In the genomic region with DNA sequence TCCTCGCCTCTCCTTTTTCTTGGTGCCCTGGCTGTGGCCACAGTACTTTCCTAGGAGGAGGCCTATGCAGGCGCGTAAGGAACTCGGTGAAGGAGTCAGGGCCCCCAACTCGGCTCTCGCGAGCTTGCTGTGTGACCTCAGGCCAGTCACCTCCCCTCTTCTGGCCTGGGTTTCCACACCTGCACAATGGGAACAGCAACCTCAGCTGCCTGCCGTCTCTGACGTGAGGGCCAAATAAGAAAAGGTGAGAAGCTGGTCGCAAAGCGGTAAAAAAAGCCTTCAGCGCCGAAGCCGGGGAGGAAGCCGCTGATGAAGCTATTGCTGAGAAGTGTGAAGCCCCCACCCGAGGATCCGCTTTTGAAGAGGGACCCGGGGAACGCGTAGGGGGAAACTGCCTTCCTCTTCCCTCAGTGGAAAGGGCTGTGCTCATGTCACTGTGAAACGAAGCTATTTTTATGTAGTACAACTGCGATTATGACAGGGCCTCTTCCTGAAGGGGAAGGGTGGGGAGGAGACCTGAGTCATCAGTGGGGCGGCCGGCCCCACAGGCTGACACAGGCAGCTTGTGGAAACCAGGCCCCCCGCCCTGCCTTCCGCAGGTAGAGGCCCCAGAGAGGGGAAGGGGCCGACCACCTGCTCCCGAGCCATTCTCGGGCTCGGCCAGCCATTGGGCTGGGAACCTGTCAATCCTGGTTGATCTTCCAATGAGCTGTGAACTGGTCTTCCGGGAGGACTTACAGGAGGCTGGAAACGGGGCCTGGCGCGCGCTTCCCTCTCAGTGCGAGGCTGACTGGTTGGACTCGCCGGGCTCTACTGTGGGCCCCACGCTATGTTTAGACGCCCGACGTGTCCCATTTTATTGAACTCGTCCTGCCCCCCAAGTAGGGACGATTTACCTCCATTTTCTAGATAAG, we compare ENCODE assay signal across 8 cellular contexts. TPM values are rescaled to one million over a fixed set of nuclear protein-coding genes. Genes with fewer than 3 reads are reported as not detected.
DNase-seq lines count a peak whose midpoint lies in the region; TF ChIP-seq lines count a peak whose summit lies in the region.

No MANE protein-coding gene starts in this region.

- intact Hi-C loops in colonic mucosa (cut with DNase I) = no loop called here

- DNase-seq in G401 (ENCODE audit: low spot score) = peak; percentile 77
- DNase-seq in GOT3 (lab: John Stamatoyannopoulos, UW) = peak; percentile 47
- DNase-seq in MG63 = peak; percentile 31
- DNase-seq in activated CD4-positive, alpha-beta T cell treated with anti-CD3 and anti-CD28 coated beads for 48 hours = peak; percentile 99
- peak; percentile 95 for DNase-seq in colonic mucosa
- peak; percentile 99 for DNase-seq in left kidney (ENCODE audit: low read depth, low spot score)
- DNase-seq in stimulated activated CD4-positive, alpha-beta T cell treated with anti-CD3 and anti-CD28 coated beads, Interleukin-1b, Interleukin-23, amount 100 ng/mL, for 24 hours (ENCODE audit: low read depth in 4 of 4, low spot score in 1 of 4) = peak; percentile 81 to 99 (median 95)
- DNase-seq in NCI-H524 treated with DMSO at 0.1 percent for 48 hours (lab: John Stamatoyannopoulos, UW) = no peak

- in situ Hi-C loops in G401 (cut with HindIII; ENCODE audit: low sequenced_read_pairs) = no loop called here

- H3K4me3 ChIP-seq in MG63 (no peak overlapping the region), colonic mucosa (peak overlapping the region; percentile 5)

- peak overlapping the region; percentile 63 to 68 for H3K9ac ChIP-seq in colonic mucosa (ENCODE audit: low read depth in 2 of 2, low read length in 2 of 2)

- H3K27me3 ChIP-seq in MG63 (no peaks in the 10 kb centered on the region), colonic mucosa (no peaks in the 10 kb centered on the region)

- H3K4me1 ChIP-seq in colonic mucosa = no peaks in the 10 kb centered on the region

- peak overlapping the region; percentile 83 for H3K27ac ChIP-seq in colonic mucosa

- H3K36me3 ChIP-seq in MG63 (no peaks in the 10 kb centered on the region), colonic mucosa (no peaks in the 10 kb centered on the region)

- no peak for TF ChIP-seq CTCF in colonic mucosa (IDR thresholded peaks at IDR 0.05)

- H3K9me3 ChIP-seq in MG63 (no peaks in the 10 kb centered on the region), colonic mucosa (no peaks in the 10 kb centered on the region)

RNA-seq across cellular contexts. Expression of gene ANKDD1A, which starts 18.0 kb away (rescaled TPM):
- total RNA-seq in G401 (2014; rRNA removed; shearing (Covaris generic)) = 0.92 and 0.95 TPM in 2 replicates
- 3.3 and 4.7 TPM in 2 replicates for total RNA-seq in MG63 (2014; rRNA removed; shearing (Covaris generic); ENCODE audit: low replicate concordance)
- 1 to 10 TPM in 1 of 2 donors, under 1 TPM in 1; 0.32 to 1.9 TPM for total RNA-seq in colonic mucosa

RNA-seq across cellular contexts. Expression of gene PLEKHO2, which starts 52.0 kb away (rescaled TPM):
- 16.1 and 17.4 TPM in 2 replicates for total RNA-seq in G401 (2014; rRNA removed; shearing (Covaris generic))
- 10.9 and 25.0 TPM in 2 replicates for total RNA-seq in MG63 (2014; rRNA removed; shearing (Covaris generic); ENCODE audit: low replicate concordance)
- 10 to 100 TPM in 1 of 2 donors, 1 to 10 TPM in 1; 4.4 to 13.6 TPM for total RNA-seq in colonic mucosa
